In genomic region chr2:219274392-219274921, GRCh38 we compare ENCODE assay signal across 11 cellular contexts. TPM values are rescaled to one million over a fixed set of nuclear protein-coding genes. Genes with fewer than 3 reads are reported as not detected.
DNase-seq lines count a peak whose midpoint lies in the region; ATAC-seq and TF ChIP-seq lines count a peak whose summit lies in the region.
"Had no signal": no experiment of that assay in that cellular context is flagged by ENCODE, and none has a peak within 500 bp of the region (broad histone marks: within the 10 kb centered on the region; RNA-seq: fewer than 3 reads in every experiment).

No MANE protein-coding gene starts in this region.

- intact Hi-C loops in CD4-positive, alpha-beta T cell (cut with DNase I, micrococcal nuclease): no loop called here

- H4K20me1 ChIP-seq in SK-N-SH (ENCODE audit: insufficient read depth): no peaks in the 10 kb centered on the region

- no peaks in the 10 kb centered on the region for H3K9me3 Mint-ChIP-seq in CD4-positive, alpha-beta T cell
- H3K9me3 Mint-ChIP-seq: naive thymus-derived CD8-positive, alpha-beta T cell had no signal

- peak overlapping the region; percentile 49 for H3K4me2 ChIP-seq in SK-N-SH

- H3K9me2 ChIP-seq in SK-N-SH: no peaks in the 10 kb centered on the region

- H3K27ac Mint-ChIP-seq in CD4-positive, alpha-beta T cell: no peak overlapping the region

- peaks cover under 1% of the 10 kb centered on the region for H3K36me3 Mint-ChIP-seq in CD4-positive, alpha-beta T cell (ENCODE audit: low read depth)
- H3K36me3 Mint-ChIP-seq: naive thymus-derived CD8-positive, alpha-beta T cell had no signal

- no peak for TF ChIP-seq EP300 in SK-N-SH (IDR thresholded peaks at IDR 0.05; ENCODE audit: borderline replicate concordance in 1 of 2, low read depth in 1 of 2, low read length in 1 of 2)

- POLR2A ChIA-PET in SK-N-SH (lab: Yijun Ruan, JAX): interaction anchor here (0.6 to 1.0 kb wide), 2 partner anchors 56 to 190 kb away, joined by 3 to 4 read pairs; no protein-coding TSS in a partner anchor
- POLR2A ChIA-PET in CD4-positive, alpha-beta T cell (lab: Charles Lee): interaction anchor here (0.8 to 2.1 kb wide), 2 partner anchors 20 to 22 kb away, joined by 3 to 7 read pairs; partner anchors contain the start of genes TUBA4A and TUBA4B

- WGBS in SK-N-SH (ENCODE audit: low lambda C conversion rate): 7% methylated on average over 3 of the region's 3 CpGs

- CTCF ChIA-PET in SK-N-SH (lab: Yijun Ruan, JAX): interaction anchor here (0.9 to 15.4 kb wide), 4 partner anchors 18 to 170 kb away, joined by 3 to 312 read pairs (median 6); no protein-coding TSS in a partner anchor
- CTCF ChIA-PET in CD4-positive, alpha-beta T cell (lab: Charles Lee): interaction anchor here (1.2 to 2.1 kb wide), 2 partner anchors 20 kb away, joined by 3 to 15 read pairs; no protein-coding TSS in a partner anchor

- H3F3A ChIP-seq in SK-N-SH (replicated peaks; ENCODE audit: insufficient read depth): peaks cover 18% of the 10 kb centered on the region

- peak overlapping the region in 1 of 2 experiments; percentile 59; a peak in 2 of 4 replicates for H3K27ac ChIP-seq in SK-N-SH (ENCODE audit: low read depth in 2 of 2, low read length in 1 of 2)
- H3K27ac ChIP-seq in CD4-positive, alpha-beta T cell (ENCODE audit: low read depth, low read length): no peak overlapping the region

- peaks cover 21% of the 10 kb centered on the region for H3K4me1 Mint-ChIP-seq in CD4-positive, alpha-beta T cell (ENCODE audit: low read depth)

- no peak for ATAC-seq in GM18517 (IDR thresholded peaks at IDR 0.05; ENCODE audit: unreplicated experiment)
- no peak for ATAC-seq in stimulated activated naive CD8-positive, alpha-beta T cell treated with anti-CD3 and anti-CD28 coated beads, Interleukin-15, Interleukin-2, amounts not matched to agents 100 U/mL and 50 U/mL, for 24 hours
- no peak for ATAC-seq in CD4-positive, alpha-beta T cell (ENCODE audit: poor library complexity)
- ATAC-seq: naive thymus-derived CD8-positive, alpha-beta T cell had no signal

- H3K27me3 Mint-ChIP-seq in CD4-positive, alpha-beta T cell: no peaks in the 10 kb centered on the region

- no peak for TF ChIP-seq CTCF in SK-N-SH (IDR thresholded peaks at IDR 0.05)
- TF ChIP-seq CTCF in fibroblast of the aortic adventitia (IDR thresholded peaks at IDR 0.05; ENCODE audit: insufficient read depth, low read length): no peak
- no peak for TF ChIP-seq CTCF in CD4-positive, alpha-beta T cell (IDR thresholded peaks at IDR 0.05)

- no peak for TF ChIP-seq RAD21 in SK-N-SH (IDR thresholded peaks at IDR 0.05; ENCODE audit: low read length)

- peaks cover 21 to 26% of the 10 kb centered on the region in 2 experiments for H3K4me1 ChIP-seq in SK-N-SH (ENCODE audit: control insufficient read depth in 1 of 2, insufficient read depth in 2 of 2, low read depth in 1 of 2, low read length in 1 of 2)

- no peaks in the 10 kb centered on the region for H3K79me2 ChIP-seq in SK-N-SH (ENCODE audit: insufficient read depth)

- no peaks in the 10 kb centered on the region for H3K9me3 ChIP-seq in SK-N-SH
- H3K9me3 ChIP-seq in CD4-positive, alpha-beta T cell (ENCODE audit: control insufficient read depth, low read length): no peaks in the 10 kb centered on the region

- no peak overlapping the region for H3K4me3 Mint-ChIP-seq in CD4-positive, alpha-beta T cell
- H3K4me3 Mint-ChIP-seq: naive thymus-derived CD8-positive, alpha-beta T cell had no signal

- H3K9ac ChIP-seq in SK-N-SH: peak overlapping the region; percentile 52; the same call in 1 of the 2 replicates

- H3K4me3 ChIP-seq in SK-N-SH (ENCODE audit: low read depth in 2 of 2, low read length in 1 of 2) (0 out of 4 replicates have a peak overlapping the region, but pooled peaks of 1 of the 2 experiments have one; percentile 1), fibroblast of the aortic adventitia (ENCODE audit: low read depth, low read length) (no peak overlapping the region), skeletal muscle cell (ENCODE audit: low read depth, low read length) (no peak overlapping the region)

- H2AFZ ChIP-seq in SK-N-SH (ENCODE audit: low read depth): peak overlapping the region; percentile 55; the same call in 1 of the 2 replicates

- DNase-seq in GM04503 (ENCODE audit: low read depth): peak; percentile 77
- DNase-seq in SK-N-SH: no peak
- DNase-seq in fibroblast of the aortic adventitia (ENCODE audit: low read depth): peak; percentile 72
- peak; percentile 52 for DNase-seq in skeletal muscle cell (ENCODE audit: low read depth)
- DNase-seq in stimulated activated naive CD8-positive, alpha-beta T cell treated with anti-CD3 and anti-CD28 coated beads, Interleukin-15, Interleukin-2, amounts not matched to agents 100 U/mL and 50 U/mL, for 24 hours: no peak
- DNase-seq in CD4-positive, alpha-beta T cell: no peak
- DNase-seq in activated CD4-positive, CD25-positive, alpha-beta regulatory T cell treated with anti-CD3 and anti-CD28 coated beads, Interleukin-2, amount 50 U/mL, for 72 hours: no peak
- DNase-seq: naive thymus-derived CD8-positive, alpha-beta T cell had no signal

- no peaks in the 10 kb centered on the region for H3K27me3 ChIP-seq in SK-N-SH (ENCODE audit: insufficient read depth)
- H3K27me3 ChIP-seq in CD4-positive, alpha-beta T cell (ENCODE audit: control insufficient read depth, insufficient read depth, low read length): no peaks in the 10 kb centered on the region

- no peaks in the 10 kb centered on the region for H3K36me3 ChIP-seq in SK-N-SH (replicated peaks in 1 of 2; ENCODE audit: control insufficient read depth in 1 of 2, insufficient read depth in 2 of 2, low read length in 1 of 2)

TF ChIP-seq in SK-N-SH, 30 proteins besides CTCF, POLR2A, EP300 and RAD21:
- peak; percentile 30; the same call in 1 of the 2 replicates for TF ChIP-seq JUND (IDR thresholded peaks at IDR 0.05)
- TF ChIP-seq FOXJ3 (CRISPR knock-in tag; IDR thresholded peaks at IDR 0.05): no peak
- TF ChIP-seq RCOR1 (IDR thresholded peaks at IDR 0.05; ENCODE audit: low read length): no peak
- TF ChIP-seq FOSL2 (IDR thresholded peaks at IDR 0.05; ENCODE audit: borderline replicate concordance, low read depth): no peak; the same call in 1 of the 2 replicates

RNA-seq across cellular contexts. Expression of gene DNAJB2, which starts 4.7 kb away (rescaled TPM):
- polyA plus RNA-seq in SK-N-SH (2012; rRNA removed): 37.2 and 39.9 TPM in 2 replicates
- 20.7 and 26.2 TPM in 2 replicates for polyA plus RNA-seq in SK-N-SH (2012; cell fraction: cytosol; rRNA removed)
- polyA plus RNA-seq in SK-N-SH (2012; cell fraction: nucleus; rRNA removed): 78.9 and 81.0 TPM in 2 replicates
- total RNA-seq in fibroblast of the aortic adventitia (ENCODE audit: low replicate concordance): 28.0 and 41.7 TPM in 2 replicates
- total RNA-seq in CD4-positive, alpha-beta T cell: 100 to 1,000 TPM; 151 to 161 TPM

RNA-seq across cellular contexts. Expression of gene TUBA4A, which starts 20.7 kb away (rescaled TPM):
- polyA plus RNA-seq in SK-N-SH (2012; rRNA removed): 4.8 and 6.2 TPM in 2 replicates
- polyA plus RNA-seq in SK-N-SH (2012; cell fraction: cytosol; rRNA removed): 1.9 and 3.1 TPM in 2 replicates
- 11.1 and 21.1 TPM in 2 replicates for polyA plus RNA-seq in SK-N-SH (2012; cell fraction: nucleus; rRNA removed)
- total RNA-seq in fibroblast of the aortic adventitia (ENCODE audit: low replicate concordance): 9.7 and 25.6 TPM in 2 replicates
- total RNA-seq in CD4-positive, alpha-beta T cell: 100 to 1,000 TPM; 183 to 185 TPM

RNA-seq across cellular contexts. Expression of gene TUBA4B, which starts 21.4 kb away (rescaled TPM):
- 0.03 TPM in 1 of 2 replicates, not detected in the other for polyA plus RNA-seq in SK-N-SH (2012; rRNA removed)
- polyA plus RNA-seq in SK-N-SH (2012; cell fraction: cytosol; rRNA removed): not detected in 2 replicates
- not detected in 2 replicates for polyA plus RNA-seq in SK-N-SH (2012; cell fraction: nucleus; rRNA removed)
- not detected in 2 replicates for total RNA-seq in fibroblast of the aortic adventitia (ENCODE audit: low replicate concordance)
- total RNA-seq in CD4-positive, alpha-beta T cell: not detected
- total RNA-seq: naive thymus-derived CD8-positive, alpha-beta T cell; subcutaneous adipose tissue had no signal
- polyA plus RNA-seq: adipose tissue; naive thymus-derived CD8-positive, alpha-beta T cell had no signal

RNA-seq across cellular contexts. Expression of gene STK16, which starts 29.2 kb away (rescaled TPM):
- 57.6 and 78.6 TPM in 2 replicates for polyA plus RNA-seq in SK-N-SH (2012; rRNA removed)
- polyA plus RNA-seq in SK-N-SH (2012; cell fraction: cytosol; rRNA removed): 35.8 and 58.3 TPM in 2 replicates
- 44.7 and 69.1 TPM in 2 replicates for polyA plus RNA-seq in SK-N-SH (2012; cell fraction: nucleus; rRNA removed)
- total RNA-seq in fibroblast of the aortic adventitia (ENCODE audit: low replicate concordance): 16.7 and 40.2 TPM in 2 replicates
- total RNA-seq in CD4-positive, alpha-beta T cell: 10 to 100 TPM; 11.2 to 14.1 TPM

RNA-seq across cellular contexts. Expression of gene GLB1L, which starts 29.2 kb away (rescaled TPM):
- polyA plus RNA-seq in SK-N-SH (2012; rRNA removed): 11.7 and 14.1 TPM in 2 replicates
- polyA plus RNA-seq in SK-N-SH (2012; cell fraction: cytosol; rRNA removed): 10.2 and 10.6 TPM in 2 replicates
- 31.5 and 33.0 TPM in 2 replicates for polyA plus RNA-seq in SK-N-SH (2012; cell fraction: nucleus; rRNA removed)
- 10.5 and 15.9 TPM in 2 replicates for total RNA-seq in fibroblast of the aortic adventitia (ENCODE audit: low replicate concordance)
- total RNA-seq in CD4-positive, alpha-beta T cell: 1 to 10 TPM; 2.4 to 3.0 TPM

Comparison
In these comparisons a context has a peak if more than half of its experiments do, and no peak if none do; other contexts are left out.
1. DNase-seq: peak in GM04503 (single experiment), fibroblast of the aortic adventitia (single experiment) and skeletal muscle cell (single experiment); none in SK-N-SH (single experiment), stimulated activated naive CD8-positive, alpha-beta T cell treated with anti-CD3 and anti-CD28 coated beads, Interleukin-15, Interleukin-2, amounts not matched to agents 100 U/mL and 50 U/mL, for 24 hours (single experiment), CD4-positive, alpha-beta T cell (0 of 10) and activated CD4-positive, CD25-positive, alpha-beta regulatory T cell treated with anti-CD3 and anti-CD28 coated beads, Interleukin-2, amount 50 U/mL, for 72 hours (single experiment).